Comparison of ENCODE assay signal across 9 cellular contexts in the genomic region with DNA sequence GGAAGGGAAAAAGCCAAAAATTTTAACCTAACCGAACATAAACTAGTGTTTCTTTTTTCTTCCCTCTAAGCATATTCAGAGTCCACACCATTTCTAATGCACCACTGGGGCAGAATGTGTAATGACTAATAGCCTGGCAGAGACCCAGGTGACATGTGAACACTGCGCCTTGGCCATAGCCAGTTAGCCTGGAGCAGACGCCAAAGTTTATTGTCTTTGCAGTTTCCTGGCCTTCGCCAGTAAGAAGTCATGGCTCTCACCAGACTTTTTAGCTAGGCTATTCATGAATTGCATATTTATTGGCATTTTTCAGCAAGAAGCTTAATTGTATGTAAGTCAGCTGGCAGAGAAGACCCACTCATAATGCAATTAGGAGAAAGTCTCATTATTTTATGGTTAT.
DNase-seq lines count a peak whose midpoint lies in the region; ATAC-seq and TF ChIP-seq lines count a peak whose summit lies in the region.
"Had no signal": no experiment of that assay in that cellular context is flagged by ENCODE, and none has a peak within 500 bp of the region (broad histone marks: within the 10 kb centered on the region; RNA-seq: fewer than 3 reads in every experiment).

No MANE protein-coding gene starts in this region.

- DNase-seq in HPDE6-E6E7 (ENCODE audit: extremely low spot score) (peak; percentile 48), brain pericyte (ENCODE audit: low read depth, low spot score) (peak; percentile 57), right cardiac atrium (peak; percentile 68 to 80 (median 75)), thoracic aorta (ENCODE audit: low spot score) (peak; percentile 73), epidermal melanocyte (ENCODE audit: insufficient read length, low spot score) (no peak), NCI-H345 treated with DMSO at 0.1 percent for 48 hours (lab: John Stamatoyannopoulos, UW; ENCODE audit: unreplicated experiment) (no peak)
- no peak for DNase-seq in activated T-cell treated with anti-CD3 and anti-CD28 coated beads, Interleukin-2, amount 50 U/mL, for 4 hours
- DNase-seq: activated CD8-positive, alpha-beta memory T cell treated with anti-CD3 and anti-CD28 coated beads, Interleukin-2, amount 50 U/mL, for 48 hours had no signal

- H3K36me3 ChIP-seq in thoracic aorta: no peaks in the 10 kb centered on the region

- H3K9me3 Mint-ChIP-seq in activated T-cell treated with anti-CD3 and anti-CD28 coated beads, Interleukin-2, amount 50 U/mL, for 4 hours: no peaks in the 10 kb centered on the region
- H3K9me3 Mint-ChIP-seq in stimulated activated memory B cell treated with anti-CD40 and anti-IgM and Interleukin-4, amounts not matched to agents 10 μg/mL and 1 μg/mL and 100 μg/mL, for 72 hours: peaks cover 3% of the 10 kb centered on the region

- no peak overlapping the region for H3K4me3 Mint-ChIP-seq in activated T-cell treated with anti-CD3 and anti-CD28 coated beads, Interleukin-2, amount 50 U/mL, for 4 hours
- no peak overlapping the region for H3K4me3 Mint-ChIP-seq in stimulated activated memory B cell treated with anti-CD40 and anti-IgM and Interleukin-4, amounts not matched to agents 10 μg/mL and 1 μg/mL and 100 μg/mL, for 72 hours

- TF ChIP-seq CTCF in thoracic aorta (IDR thresholded peaks at IDR 0.05): no peak

- WGBS in right cardiac atrium: 40% methylated on average over 4 of the region's 4 CpGs

- H3K4me1 Mint-ChIP-seq in activated T-cell treated with anti-CD3 and anti-CD28 coated beads, Interleukin-2, amount 50 U/mL, for 4 hours (ENCODE audit: low read depth): peaks cover 4% of the 10 kb centered on the region
- H3K4me1 Mint-ChIP-seq in stimulated activated memory B cell treated with anti-CD40 and anti-IgM and Interleukin-4, amounts not matched to agents 10 μg/mL and 1 μg/mL and 100 μg/mL, for 72 hours: no peaks in the 10 kb centered on the region

- intact Hi-C loops in right cardiac atrium (cut with DNase I): no loop called here

- H3K27ac Mint-ChIP-seq in stimulated activated memory B cell treated with anti-CD40 and anti-IgM and Interleukin-4, amounts not matched to agents 10 μg/mL and 1 μg/mL and 100 μg/mL, for 72 hours: no peak overlapping the region

- ATAC-seq in right cardiac atrium (peak; percentile 81 to 90), thoracic aorta (ENCODE audit: insufficient number of reproducible peaks, low FRiP score, low read depth) (peak; percentile 84)
- ATAC-seq in activated T-cell treated with anti-CD3 and anti-CD28 coated beads, Interleukin-2, amount 50 U/mL, for 4 hours: no peak
- ATAC-seq in stimulated activated memory B cell treated with anti-CD40 and anti-IgM and Interleukin-4, amounts not matched to agents 10 μg/mL and 1 μg/mL and 100 μg/mL, for 72 hours: no peak

- no peak overlapping the region for H3K4me3 ChIP-seq in right cardiac atrium (ENCODE audit: low read length)
- H3K4me3 ChIP-seq in thoracic aorta: no peak overlapping the region

- H3K4me1 ChIP-seq in right cardiac atrium (ENCODE audit: control insufficient read depth, insufficient read depth, low read length) (no peaks in the 10 kb centered on the region), thoracic aorta (ENCODE audit: control insufficient read depth in 1 of 2, low read depth in 2 of 2) (peaks cover 3 to 17% of the 10 kb centered on the region in 2 donors)

- H3K9me3 ChIP-seq in right cardiac atrium (ENCODE audit: control insufficient read depth, low read length) (no peaks in the 10 kb centered on the region), thoracic aorta (no peaks in the 10 kb centered on the region)

- no peaks in the 10 kb centered on the region for H3K27me3 Mint-ChIP-seq in activated T-cell treated with anti-CD3 and anti-CD28 coated beads, Interleukin-2, amount 50 U/mL, for 4 hours (ENCODE audit: low read depth)
- H3K27me3 Mint-ChIP-seq in stimulated activated memory B cell treated with anti-CD40 and anti-IgM and Interleukin-4, amounts not matched to agents 10 μg/mL and 1 μg/mL and 100 μg/mL, for 72 hours: no peaks in the 10 kb centered on the region

- no peaks in the 10 kb centered on the region for H3K36me3 Mint-ChIP-seq in activated T-cell treated with anti-CD3 and anti-CD28 coated beads, Interleukin-2, amount 50 U/mL, for 4 hours (ENCODE audit: insufficient read depth)
- no peaks in the 10 kb centered on the region for H3K36me3 Mint-ChIP-seq in stimulated activated memory B cell treated with anti-CD40 and anti-IgM and Interleukin-4, amounts not matched to agents 10 μg/mL and 1 μg/mL and 100 μg/mL, for 72 hours

- H3K27me3 ChIP-seq in right cardiac atrium (ENCODE audit: control insufficient read depth, insufficient read depth): no peaks in the 10 kb centered on the region
- H3K27me3 ChIP-seq in thoracic aorta (replicated peaks; ENCODE audit: insufficient read depth): no peaks in the 10 kb centered on the region

- H3K27ac ChIP-seq in right cardiac atrium (ENCODE audit: low read length) (no peak overlapping the region), thoracic aorta (peak overlapping the region; percentile 53 to 56)

Comparison
In these comparisons a context has a peak if more than half of its experiments do, and no peak if none do; other contexts are left out.
1. DNase-seq: peak in HPDE6-E6E7 (single experiment), brain pericyte (single experiment), right cardiac atrium (3 of 3) and thoracic aorta (single experiment); none in activated T-cell treated with anti-CD3 and anti-CD28 coated beads, Interleukin-2, amount 50 U/mL, for 4 hours (single experiment), epidermal melanocyte (single experiment) and NCI-H345 treated with DMSO at 0.1 percent for 48 hours (single experiment).
2. ATAC-seq: peak in right cardiac atrium (2 of 2) and thoracic aorta (single experiment); none in activated T-cell treated with anti-CD3 and anti-CD28 coated beads, Interleukin-2, amount 50 U/mL, for 4 hours (0 of 2) and stimulated activated memory B cell treated with anti-CD40 and anti-IgM and Interleukin-4, amounts not matched to agents 10 μg/mL and 1 μg/mL and 100 μg/mL, for 72 hours (single experiment).